In the genomic region with DNA sequence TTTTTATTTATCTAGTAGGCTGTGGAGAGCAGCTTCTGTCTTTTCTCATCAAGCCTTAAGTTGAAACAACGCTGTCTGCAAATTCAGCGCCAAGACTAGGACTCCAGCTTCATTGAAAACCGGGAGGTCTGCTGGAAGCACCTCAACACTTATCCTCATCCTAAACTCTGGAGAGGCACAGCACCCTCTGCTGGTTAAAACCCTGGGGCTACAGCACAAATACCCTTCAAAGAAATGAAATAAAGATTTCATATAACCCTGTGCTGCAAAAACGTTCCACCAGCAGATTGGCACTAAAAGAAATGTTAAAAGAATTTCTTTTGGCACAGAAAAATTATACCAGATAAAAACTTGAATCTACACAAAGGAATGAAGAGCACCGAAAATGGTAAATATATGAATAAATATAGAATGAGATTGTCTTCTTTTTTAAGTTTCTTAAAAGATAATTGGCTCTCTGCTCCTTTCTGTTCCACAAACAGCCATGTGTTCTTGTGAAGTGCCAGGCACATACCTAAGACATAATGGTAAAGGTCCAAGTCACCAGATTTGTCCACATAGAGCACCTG, we compare ENCODE assay signal across 9 cellular contexts.
A peak's percentile ranks its signal among the peaks of the same experiment; 100 is the strongest.
DNase-seq lines count a peak whose midpoint lies in the region; ATAC-seq, FAIRE-seq and TF ChIP-seq lines count a peak whose summit lies in the region.
"Had no signal": no experiment of that assay in that cellular context is flagged by ENCODE, and none has a peak within 500 bp of the region (broad histone marks: within the 10 kb centered on the region; RNA-seq: fewer than 3 reads in every experiment).

No MANE protein-coding gene starts in this region.

- H3K4me3 ChIP-seq in BJ (ENCODE audit: low read depth, low read length) (no peak overlapping the region), SU-DHL-6 (ENCODE audit: insufficient read depth, low read length, poor library complexity, severe bottlenecking) (no peak overlapping the region), kidney (ENCODE audit: low read length in 2 of 2) (no peak overlapping the region)

- H3K79me2 ChIP-seq in SU-DHL-6 (ENCODE audit: insufficient read depth, low read length): no peaks in the 10 kb centered on the region

- POLR2A ChIA-PET in BJ (lab: Charles Lee): no interaction called here

- intact Hi-C loops in kidney (cut with DNase I): no loop called here

- H3K36me3 Mint-ChIP-seq in HFFc6 (ENCODE audit: low read depth): no peaks in the 10 kb centered on the region
- H3K36me3 Mint-ChIP-seq in activated naive CD8-positive, alpha-beta T cell treated with anti-CD3 and anti-CD28 coated beads, Interleukin-2, amount 50 U/mL, for 24 hours (ENCODE audit: low read depth): no peaks in the 10 kb centered on the region

- no peaks in the 10 kb centered on the region for H3K4me1 ChIP-seq in kidney (ENCODE audit: control insufficient read depth in 1 of 2, insufficient read depth in 1 of 2, low read depth in 1 of 2, low read length in 2 of 2)

- H3F3A ChIP-seq in SU-DHL-6 (ENCODE audit: insufficient read depth): no peaks in the 10 kb centered on the region

- H3K27ac ChIP-seq in SU-DHL-6 (ENCODE audit: low read depth, low read length): no peak overlapping the region
- no peak overlapping the region for H3K27ac ChIP-seq in kidney (ENCODE audit: low read depth in 2 of 2, low read length in 2 of 2)

- no peaks in the 10 kb centered on the region for H3K9me3 ChIP-seq in SU-DHL-6 (ENCODE audit: insufficient read depth, low read length)
- H3K9me3 ChIP-seq in kidney (ENCODE audit: control insufficient read depth in 1 of 2, low read length in 2 of 2): no peaks in the 10 kb centered on the region

- no peak for FAIRE-seq in kidney (lab: Jason Lieb, UNC)
- FAIRE-seq: islet of Langerhans had no signal

- no peak overlapping the region for H3K4me3 Mint-ChIP-seq in HFFc6
- H3K4me3 Mint-ChIP-seq in activated naive CD8-positive, alpha-beta T cell treated with anti-CD3 and anti-CD28 coated beads, Interleukin-2, amount 50 U/mL, for 24 hours: no peak overlapping the region

- H3K4me2 ChIP-seq in SU-DHL-6 (ENCODE audit: low read depth, low read length, poor library complexity, severe bottlenecking): no peak overlapping the region

- no peak overlapping the region for H2AFZ ChIP-seq in SU-DHL-6 (ENCODE audit: low read depth, low read length, severe bottlenecking)

- TF ChIP-seq CTCF in BJ (IDR thresholded peaks at IDR 0.05; ENCODE audit: insufficient read depth, low read depth, low read length): peak; percentile 14; the same call in 1 of the 2 replicates
- TF ChIP-seq CTCF in HFFc6 (IDR thresholded peaks at IDR 0.05): peak; percentile 44; the same call in 1 of the 2 replicates
- peak; percentile 57 for TF ChIP-seq CTCF in SU-DHL-6 (IDR thresholded peaks at IDR 0.05; ENCODE audit: insufficient read depth, low read length, poor library complexity, severe bottlenecking)
- peak; percentile 47 for TF ChIP-seq CTCF in kidney (IDR thresholded peaks at IDR 0.05; ENCODE audit: borderline replicate concordance, extremely low read depth, insufficient read depth)

- DNase-seq in BJ (ENCODE audit: low read depth): no peak
- no peak for DNase-seq in HFFc6
- peak; percentile 63 for DNase-seq in activated naive CD8-positive, alpha-beta T cell treated with anti-CD3 and anti-CD28 coated beads, Interleukin-2, amount 50 U/mL, for 24 hours
- no peak for DNase-seq in kidney
- DNase-seq in stimulated activated CD8-positive, alpha-beta memory T cell treated with anti-CD3 and anti-CD28 coated beads, Interleukin-12 subunit alpha, Interleukin-12 subunit beta, amount 100 ng/mL, for 24 hours (ENCODE audit: extremely low read depth): peak; percentile 8

- no peaks in the 10 kb centered on the region; the same call in 1 of the 2 replicates for H3K27me3 Mint-ChIP-seq in HFFc6 (ENCODE audit: insufficient read depth)
- peaks cover 1% of the 10 kb centered on the region for H3K27me3 Mint-ChIP-seq in activated naive CD8-positive, alpha-beta T cell treated with anti-CD3 and anti-CD28 coated beads, Interleukin-2, amount 50 U/mL, for 24 hours

- H3K27ac Mint-ChIP-seq in HFFc6: no peak overlapping the region
- no peak overlapping the region for H3K27ac Mint-ChIP-seq in activated naive CD8-positive, alpha-beta T cell treated with anti-CD3 and anti-CD28 coated beads, Interleukin-2, amount 50 U/mL, for 24 hours

- no peaks in the 10 kb centered on the region; the same call in 1 of the 2 replicates for H3K9me3 Mint-ChIP-seq in HFFc6
- no peaks in the 10 kb centered on the region for H3K9me3 Mint-ChIP-seq in activated naive CD8-positive, alpha-beta T cell treated with anti-CD3 and anti-CD28 coated beads, Interleukin-2, amount 50 U/mL, for 24 hours

- no peaks in the 10 kb centered on the region for H3K27me3 ChIP-seq in BJ (ENCODE audit: control insufficient read depth, insufficient read depth, low read length)
- H3K27me3 ChIP-seq in SU-DHL-6 (ENCODE audit: low read length): no peaks in the 10 kb centered on the region

- H3K9ac ChIP-seq in SU-DHL-6 (ENCODE audit: low read length) (no peak overlapping the region), kidney (ENCODE audit: low read length in 2 of 2) (no peak overlapping the region)

- CTCF ChIA-PET in BJ (lab: Yijun Ruan, JAX): no interaction called here

- H3K4me1 Mint-ChIP-seq in HFFc6 (ENCODE audit: low read depth): no peaks in the 10 kb centered on the region
- H3K4me1 Mint-ChIP-seq in activated naive CD8-positive, alpha-beta T cell treated with anti-CD3 and anti-CD28 coated beads, Interleukin-2, amount 50 U/mL, for 24 hours: peaks cover 2% of the 10 kb centered on the region

- H4K20me1 ChIP-seq in SU-DHL-6 (ENCODE audit: low read depth, low read length): no peaks in the 10 kb centered on the region

- ATAC-seq in activated naive CD8-positive, alpha-beta T cell treated with anti-CD3 and anti-CD28 coated beads, Interleukin-2, amount 50 U/mL, for 24 hours: no peak
- ATAC-seq in HG03025 (IDR thresholded peaks at IDR 0.05; ENCODE audit: low FRiP score, unreplicated experiment) (no peak), GM18511 (IDR thresholded peaks at IDR 0.05; ENCODE audit: unreplicated experiment) (no peak)

- no peaks in the 10 kb centered on the region for H3K9me2 ChIP-seq in SU-DHL-6 (replicated peaks; ENCODE audit: insufficient read depth, low read length)

- H3K36me3 ChIP-seq in BJ (ENCODE audit: control insufficient read depth, insufficient read depth, low read length) (no peaks in the 10 kb centered on the region), SU-DHL-6 (ENCODE audit: low read length) (no peaks in the 10 kb centered on the region), kidney (ENCODE audit: control insufficient read depth in 1 of 2, insufficient read depth in 2 of 2, low read length in 2 of 2) (no peaks in the 10 kb centered on the region)

Comparison
In these comparisons a context has a peak if more than half of its experiments do, and no peak if none do; other contexts are left out.
1. DNase-seq: peak in activated naive CD8-positive, alpha-beta T cell treated with anti-CD3 and anti-CD28 coated beads, Interleukin-2, amount 50 U/mL, for 24 hours (single experiment) and stimulated activated CD8-positive, alpha-beta memory T cell treated with anti-CD3 and anti-CD28 coated beads, Interleukin-12 subunit alpha, Interleukin-12 subunit beta, amount 100 ng/mL, for 24 hours (single experiment); none in BJ (single experiment), HFFc6 (single experiment) and kidney (single experiment).
2. Peak in every context shown above with its lines, with median percentiles within 50 percentile points of each other: CTCF ChIP-seq.